ENCODE assay signal across 8 cellular contexts in the genomic region with DNA sequence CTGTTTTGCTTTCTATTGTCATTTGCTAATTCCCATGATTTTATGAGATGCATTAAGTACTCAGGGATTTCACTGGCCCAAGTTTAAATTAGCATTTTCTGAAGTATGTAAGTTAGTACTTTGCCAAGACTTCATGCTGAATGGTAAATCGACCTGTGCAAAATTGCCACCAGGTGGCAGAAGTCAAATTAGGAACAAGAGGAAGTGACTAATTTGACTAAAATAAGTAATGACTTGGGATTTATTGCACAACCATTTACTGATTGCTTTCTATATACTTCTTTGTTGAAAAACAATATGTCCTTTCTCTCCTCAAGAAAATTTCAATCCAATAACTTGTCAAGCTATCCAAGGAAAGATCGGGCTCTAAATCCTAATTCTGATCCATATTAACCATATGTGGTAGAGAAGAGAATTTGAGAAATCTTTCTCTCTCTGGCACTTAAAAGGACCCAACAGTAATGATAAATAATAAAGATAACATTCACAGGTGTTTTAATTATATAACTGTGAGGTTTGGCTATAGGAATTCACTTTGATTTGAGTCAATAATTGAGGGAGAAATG.
DNase-seq lines count a peak whose midpoint lies in the region; ATAC-seq, FAIRE-seq and TF ChIP-seq lines count a peak whose summit lies in the region.

No MANE protein-coding gene starts in this region.

- no peak overlapping the region for H3K4me3 Mint-ChIP-seq in progenitor cell of endocrine pancreas (ENCODE audit: low read depth)

- no peak overlapping the region for H3K27ac ChIP-seq in heart left ventricle
- no peak overlapping the region for H3K27ac ChIP-seq in right atrium auricular region
- H3K27ac ChIP-seq in endothelial cell of umbilical vein (ENCODE audit: insufficient read depth, low read depth, low read length): no peak overlapping the region

- no TSS peak for BruUV-seq in endothelial cell of umbilical vein (replicated peaks; lab: Mats Ljungman, UMichigan)

- POLR2A ChIA-PET in endothelial cell of umbilical vein (lab: Charles Lee): no interaction called here

- no peaks in the 10 kb centered on the region for H3K4me1 ChIP-seq in heart left ventricle
- no peaks in the 10 kb centered on the region for H3K4me1 ChIP-seq in right atrium auricular region
- no peaks in the 10 kb centered on the region for H3K4me1 ChIP-seq in endothelial cell of umbilical vein (ENCODE audit: control insufficient read depth, extremely low read depth, insufficient read depth, low read length)

- TF ChIP-seq CTCF in heart left ventricle (IDR thresholded peaks at IDR 0.05): peak; percentile 16 to 62 (median 44)
- peak in 1 of 2 donors; percentile 59 for TF ChIP-seq CTCF in right atrium auricular region (IDR thresholded peaks at IDR 0.05)
- peak; percentile 32 to 33 for TF ChIP-seq CTCF in endothelial cell of umbilical vein (IDR thresholded peaks at IDR 0.05; ENCODE audit: extremely low read depth in 1 of 2, insufficient read depth in 1 of 2, low read depth in 1 of 2, low read length in 2 of 2)
- peak; percentile 75 for TF ChIP-seq CTCF in progenitor cell of endocrine pancreas (IDR thresholded peaks at IDR 0.05; ENCODE audit: unreplicated experiment)

- CTCF ChIA-PET in endothelial cell of umbilical vein (lab: Charles Lee): no interaction called here

- H3K36me3 ChIP-seq in heart left ventricle: no peaks in the 10 kb centered on the region
- no peaks in the 10 kb centered on the region for H3K36me3 ChIP-seq in right atrium auricular region
- no peaks in the 10 kb centered on the region for H3K36me3 ChIP-seq in endothelial cell of umbilical vein (ENCODE audit: control insufficient read depth in 2 of 2, extremely low read depth in 1 of 2, insufficient read depth in 2 of 2, low read length in 2 of 2)

- no peaks in the 10 kb centered on the region for H3K27me3 Mint-ChIP-seq in progenitor cell of endocrine pancreas

- no peak overlapping the region for H3K27ac Mint-ChIP-seq in progenitor cell of endocrine pancreas

- 40 to 47% (median 42%) methylated on average over 2 of the region's 2 CpGs for WGBS in heart left ventricle, 4 donors

- H3K9me3 ChIP-seq in heart left ventricle (peaks cover 0 to 2% (median 0%) of the 10 kb centered on the region in 12 donors), right atrium auricular region (no peaks in the 10 kb centered on the region), endothelial cell of umbilical vein (replicated peaks; ENCODE audit: control insufficient read depth, insufficient read depth, low read length) (no peaks in the 10 kb centered on the region)

- H3K79me2 ChIP-seq in endothelial cell of umbilical vein (ENCODE audit: control insufficient read depth, insufficient read depth, low read length): no peaks in the 10 kb centered on the region

- H3K36me3 Mint-ChIP-seq in progenitor cell of endocrine pancreas (ENCODE audit: insufficient read depth): no peaks in the 10 kb centered on the region

- H3K27me3 ChIP-seq in heart left ventricle (no peaks in the 10 kb centered on the region), right atrium auricular region (no peaks in the 10 kb centered on the region), endothelial cell of umbilical vein (ENCODE audit: control insufficient read depth in 2 of 2, insufficient read depth in 2 of 2, low read length in 2 of 2) (no peaks in the 10 kb centered on the region)

- no peak overlapping the region for H3K9ac ChIP-seq in endothelial cell of umbilical vein (replicated peaks; ENCODE audit: extremely low read depth, insufficient read depth, low read length)

- no peaks in the 10 kb centered on the region for H3K4me1 Mint-ChIP-seq in progenitor cell of endocrine pancreas (ENCODE audit: low read depth)

- peak in 2 of 5 donors; percentile 23 to 30 for DNase-seq in heart left ventricle
- no peak for DNase-seq in right atrium auricular region (ENCODE audit: low spot score)
- peak; percentile 83 for DNase-seq in OCI-M1 (lab: John Stamatoyannopoulos, UW)
- DNase-seq in endothelial cell of umbilical vein (ENCODE audit: low read depth, low spot score): peak; percentile 56
- DNase-seq in progenitor cell of endocrine pancreas (ENCODE audit: low spot score, unreplicated experiment): no peak

- no peaks in the 10 kb centered on the region for H4K20me1 ChIP-seq in endothelial cell of umbilical vein (replicated peaks; ENCODE audit: control insufficient read depth, extremely low read depth, insufficient read depth, low read length)

- no peak overlapping the region for H3K4me3 ChIP-seq in heart left ventricle
- H3K4me3 ChIP-seq in right atrium auricular region: no peak overlapping the region
- H3K4me3 ChIP-seq in endothelial cell of umbilical vein (replicated peaks in 1 of 3; ENCODE audit: insufficient read depth in 1 of 3, low read depth in 1 of 3, low read length in 3 of 3): no peak overlapping the region

- no peak overlapping the region for H3K4me2 ChIP-seq in endothelial cell of umbilical vein (ENCODE audit: insufficient read depth, low read length)

- H3K9me3 Mint-ChIP-seq in progenitor cell of endocrine pancreas (ENCODE audit: low read depth): no peaks in the 10 kb centered on the region

- no peak for ATAC-seq in heart left ventricle
- peak; percentile 64 for ATAC-seq in HG03175 (IDR thresholded peaks at IDR 0.05; ENCODE audit: unreplicated experiment)
- no peak for ATAC-seq in HG03108 (IDR thresholded peaks at IDR 0.05; ENCODE audit: unreplicated experiment)
- no peak for ATAC-seq in HG02970 (IDR thresholded peaks at IDR 0.05; ENCODE audit: low FRiP score, unreplicated experiment)

- dilution Hi-C loops in endothelial cell of umbilical vein (cut with MboI; ENCODE audit: extremely low pct_ligation_motif_present, low sequenced_read_pairs): no loop called here

- intact Hi-C loops in heart left ventricle (cut with DNase I) (loop anchor here in 3 of 10 donors (5.0 to 10.0 kb wide), 2 partner anchors 58 to 66 kb away; no protein-coding TSS in a partner anchor), endothelial cell of umbilical vein (cut with micrococcal nuclease) (loop anchor here (1.0 kb wide), 1 partner anchor 772 kb away; no protein-coding TSS in a partner anchor)

- H2AFZ ChIP-seq in endothelial cell of umbilical vein (ENCODE audit: low read depth, low read length): no peak overlapping the region

- H3K9me1 ChIP-seq in endothelial cell of umbilical vein (replicated peaks; ENCODE audit: control insufficient read depth, extremely low read depth, insufficient read depth, low read length): no peaks in the 10 kb centered on the region

- TF ChIP-seq POLR2A in heart left ventricle (IDR thresholded peaks at IDR 0.05): no peak
- TF ChIP-seq POLR2A in endothelial cell of umbilical vein (IDR thresholded peaks at IDR 0.05; ENCODE audit: low read depth, low read length): no peak

- FAIRE-seq in endothelial cell of umbilical vein (lab: Jason Lieb, UNC): peak; percentile 66

TF ChIP-seq in endothelial cell of umbilical vein, 7 proteins besides CTCF, POLR2A, EP300 and RAD21:
- TF ChIP-seq, protein P1, sequence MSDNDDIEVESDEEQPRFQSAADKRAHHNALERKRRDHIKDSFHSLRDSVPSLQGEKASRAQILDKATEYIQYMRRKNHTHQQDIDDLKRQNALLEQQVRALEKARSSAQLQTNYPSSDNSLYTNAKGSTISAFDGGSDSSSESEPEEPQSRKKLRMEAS (IDR thresholded peaks at IDR 0.05; ENCODE audit: insufficient read depth, insufficient read length): no peak
- peak; percentile 57 for TF ChIP-seq JUN (IDR thresholded peaks at IDR 0.05; ENCODE audit: borderline replicate concordance, insufficient read depth, insufficient read length, low read depth)

Comparison
In these comparisons a context has a peak if more than half of its experiments do, and no peak if none do; other contexts are left out.
1. DNase-seq: peak in OCI-M1 (single experiment) and endothelial cell of umbilical vein (single experiment); none in right atrium auricular region (single experiment) and progenitor cell of endocrine pancreas (single experiment).